ENCODE assay signal across 1 cellular context in the genomic region with DNA sequence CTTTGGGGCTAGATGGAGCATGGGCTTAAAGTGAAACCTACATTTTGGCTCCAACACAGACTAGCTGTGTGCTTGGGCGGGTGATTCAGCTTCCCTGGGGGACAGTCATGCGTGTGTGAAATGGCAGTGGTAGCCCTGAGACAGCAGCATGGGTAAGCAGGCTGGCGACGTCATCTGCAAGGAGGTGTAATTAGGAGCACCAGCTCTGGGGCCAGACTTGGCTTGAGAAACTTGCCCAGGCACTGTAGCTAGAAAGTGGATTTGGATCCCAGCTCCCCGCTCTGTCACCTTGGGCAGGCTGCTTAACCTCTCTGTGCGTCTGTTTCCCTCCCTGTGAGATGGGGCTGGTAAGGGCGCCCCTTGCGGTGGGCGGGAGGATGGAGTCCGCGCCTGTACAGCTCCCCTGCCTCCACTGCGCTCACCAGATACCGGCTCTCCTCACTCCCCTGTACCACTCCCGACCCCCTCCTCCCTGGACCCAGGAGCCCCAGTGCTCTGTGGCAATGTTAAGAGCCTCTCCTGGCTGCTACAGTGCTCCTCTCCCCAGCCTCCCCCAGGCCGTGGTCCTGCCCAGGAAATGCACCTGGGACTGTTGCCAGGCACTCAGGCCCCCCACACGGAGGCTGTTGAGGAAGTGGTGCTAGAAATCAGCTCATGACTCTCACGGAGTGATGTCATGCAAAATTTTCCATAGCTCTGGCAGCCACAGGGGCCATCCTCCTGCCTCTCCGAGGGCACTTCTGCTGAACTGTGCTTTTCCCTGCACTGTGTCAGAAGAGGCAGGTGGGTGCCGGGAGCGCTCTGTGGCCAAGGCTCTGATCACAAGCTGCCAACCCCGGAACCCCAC.
TF ChIP-seq lines count a peak whose summit lies in the region.

No MANE protein-coding gene starts in this region.

TF ChIP-seq in A549, 52 proteins besides CTCF, POLR2A, EP300 and RAD21 (continued from another document):
- TF ChIP-seq, protein P1, sequence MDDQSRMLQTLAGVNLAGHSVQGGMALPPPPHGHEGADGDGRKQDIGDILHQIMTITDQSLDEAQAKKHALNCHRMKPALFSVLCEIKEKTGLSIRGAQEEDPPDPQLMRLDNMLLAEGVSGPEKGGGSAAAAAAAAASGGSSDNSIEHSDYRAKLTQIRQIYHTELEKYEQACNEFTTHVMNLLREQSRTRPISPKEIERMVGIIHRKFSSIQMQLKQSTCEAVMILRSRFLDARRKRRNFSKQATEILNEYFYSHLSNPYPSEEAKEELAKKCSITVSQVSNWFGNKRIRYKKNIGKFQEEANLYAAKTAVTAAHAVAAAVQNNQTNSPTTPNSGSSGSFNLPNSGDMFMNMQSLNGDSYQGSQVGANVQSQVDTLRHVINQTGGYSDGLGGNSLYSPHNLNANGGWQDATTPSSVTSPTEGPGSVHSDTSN (IDR thresholded peaks at IDR 0.05), result no peak
- TF ChIP-seq RFX5 (IDR thresholded peaks at IDR 0.05) (no peak), TFCP2L1 (CRISPR knock-in tag; IDR thresholded peaks at IDR 0.05) (no peak), ZC3H11A (IDR thresholded peaks at IDR 0.05) (no peak), EHF (CRISPR knock-in tag; IDR thresholded peaks at IDR 0.05) (no peak), NPAS2 (CRISPR knock-in tag; IDR thresholded peaks at IDR 0.05; ENCODE audit: borderline replicate concordance) (no peak), ZNF302 (CRISPR knock-in tag; IDR thresholded peaks at IDR 0.05) (no peak), KDM5A (IDR thresholded peaks at IDR 0.05) (no peak), HDAC2 (IDR thresholded peaks at IDR 0.05) (no peak), RCOR1 (IDR thresholded peaks at IDR 0.05; ENCODE audit: low read depth, low read length) (no peak), CEBPB (IDR thresholded peaks at IDR 0.05) (peak in 1 of 2 experiments; percentile 30; a peak in 1 of 4 replicates), HOXA7 (CRISPR knock-in tag; IDR thresholded peaks at IDR 0.05) (no peak), KDM1A (IDR thresholded peaks at IDR 0.05; ENCODE audit: low read depth) (no peak), HOXB13 (CRISPR knock-in tag; IDR thresholded peaks at IDR 0.05; ENCODE audit: low read depth) (no peak), BHLHE40 (IDR thresholded peaks at IDR 0.05; ENCODE audit: low read depth, low read length) (no peak), MAZ (IDR thresholded peaks at IDR 0.05; ENCODE audit: borderline replicate concordance, low read depth, low read length) (no peak), HEYL (CRISPR knock-in tag; IDR thresholded peaks at IDR 0.05) (no peak), ZFP36 (IDR thresholded peaks at IDR 0.05; ENCODE audit: borderline replicate concordance, partially characterized antibody) (peak; percentile 84), SMC3 (IDR thresholded peaks at IDR 0.05) (peak; percentile 31; the same call in 2 of the 3 replicates), TP53 (CRISPR knock-in tag; IDR thresholded peaks at IDR 0.05) (no peak), FOSL2 (IDR thresholded peaks at IDR 0.05) (peak; percentile 5; the same call in 1 of the 2 replicates), FOSL2 (CRISPR knock-in tag; IDR thresholded peaks at IDR 0.05) (peak; percentile 58), JUNB (IDR thresholded peaks at IDR 0.05) (peak; percentile 51), GATA3 (IDR thresholded peaks at IDR 0.05; ENCODE audit: borderline replicate concordance) (peak; percentile 69; the same call in 1 of the 2 replicates), NFE2L2 (conservative IDR thresholded peaks at IDR 0.05; ENCODE audit: low read length) (no peak)
- TF ChIP-seq, protein P2, sequence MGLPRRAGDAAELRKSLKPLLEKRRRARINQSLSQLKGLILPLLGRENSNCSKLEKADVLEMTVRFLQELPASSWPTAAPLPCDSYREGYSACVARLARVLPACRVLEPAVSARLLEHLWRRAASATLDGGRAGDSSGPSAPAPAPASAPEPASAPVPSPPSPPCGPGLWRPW (IDR thresholded peaks at IDR 0.05), result no peak
- TF ChIP-seq, protein P3, sequence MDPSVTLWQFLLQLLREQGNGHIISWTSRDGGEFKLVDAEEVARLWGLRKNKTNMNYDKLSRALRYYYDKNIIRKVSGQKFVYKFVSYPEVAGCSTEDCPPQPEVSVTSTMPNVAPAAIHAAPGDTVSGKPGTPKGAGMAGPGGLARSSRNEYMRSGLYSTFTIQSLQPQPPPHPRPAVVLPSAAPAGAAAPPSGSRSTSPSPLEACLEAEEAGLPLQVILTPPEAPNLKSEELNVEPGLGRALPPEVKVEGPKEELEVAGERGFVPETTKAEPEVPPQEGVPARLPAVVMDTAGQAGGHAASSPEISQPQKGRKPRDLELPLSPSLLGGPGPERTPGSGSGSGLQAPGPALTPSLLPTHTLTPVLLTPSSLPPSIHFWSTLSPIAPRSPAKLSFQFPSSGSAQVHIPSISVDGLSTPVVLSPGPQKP (IDR thresholded peaks at IDR 0.05; ENCODE audit: low read depth, low read length), result no peak
- TF ChIP-seq, protein P4, sequence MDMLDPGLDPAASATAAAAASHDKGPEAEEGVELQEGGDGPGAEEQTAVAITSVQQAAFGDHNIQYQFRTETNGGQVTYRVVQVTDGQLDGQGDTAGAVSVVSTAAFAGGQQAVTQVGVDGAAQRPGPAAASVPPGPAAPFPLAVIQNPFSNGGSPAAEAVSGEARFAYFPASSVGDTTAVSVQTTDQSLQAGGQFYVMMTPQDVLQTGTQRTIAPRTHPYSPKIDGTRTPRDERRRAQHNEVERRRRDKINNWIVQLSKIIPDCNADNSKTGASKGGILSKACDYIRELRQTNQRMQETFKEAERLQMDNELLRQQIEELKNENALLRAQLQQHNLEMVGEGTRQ (IDR thresholded peaks at IDR 0.05), result no peak
- TF ChIP-seq, protein P5, sequence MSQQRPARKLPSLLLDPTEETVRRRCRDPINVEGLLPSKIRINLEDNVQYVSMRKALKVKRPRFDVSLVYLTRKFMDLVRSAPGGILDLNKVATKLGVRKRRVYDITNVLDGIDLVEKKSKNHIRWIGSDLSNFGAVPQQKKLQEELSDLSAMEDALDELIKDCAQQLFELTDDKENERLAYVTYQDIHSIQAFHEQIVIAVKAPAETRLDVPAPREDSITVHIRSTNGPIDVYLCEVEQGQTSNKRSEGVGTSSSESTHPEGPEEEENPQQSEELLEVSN (IDR thresholded peaks at IDR 0.05; ENCODE audit: borderline replicate concordance, low read depth), result peak; percentile 65; the same call in 1 of the 2 replicates
